ENCODE assay signal across 24 cellular contexts in genomic region chr7:134771889-134772288, GRCh38. TPM values are rescaled to one million over a fixed set of nuclear protein-coding genes. Genes with fewer than 3 reads are reported as not detected.
"Had no signal": no experiment of that assay in that cellular context is flagged by ENCODE, and none has a peak within 500 bp of the region (broad histone marks: within the 10 kb centered on the region; RNA-seq: fewer than 3 reads in every experiment).

No MANE protein-coding gene starts in this region.

- H3K4me3 ChIP-seq: cardiac muscle cell, left ventricle myocardium inferior, sigmoid colon, testis, vagina had no signal

- H3K4me1 ChIP-seq: testis, vagina had no signal

- H3K36me3 ChIP-seq: cardiac muscle cell, left ventricle myocardium inferior, sigmoid colon, vagina had no signal

- ATAC-seq: natural killer cell had no signal

- DNase-seq: activated B cell treated with CpG ODN at 0.5 μM for 24 hours; activated CD4-positive, alpha-beta memory T cell treated with anti-CD3 and anti-CD28 coated beads for 36 hours; activated CD4-positive, alpha-beta T cell treated with anti-CD3 and anti-CD28 coated beads for 48 hours; activated effector memory CD4-positive, alpha-beta T cell treated with Interleukin-2 at 50 U/mL for 16 hours; activated naive CD4-positive, alpha-beta T cell treated with anti-CD3 and anti-CD28 coated beads for 36 hours; activated naive CD8-positive, alpha-beta T cell treated with anti-CD3 and anti-CD28 coated beads, Interleukin-2, amount 10 ng/mL, durations not matched to agents 7 days and 5 days; activated T-cell treated with anti-CD3 and anti-CD28 coated beads, Interleukin-2, amount 50 U/mL, for 48 hours; amniotic stem cell; cortex of kidney; erythroblast; foreskin fibroblast; immature natural killer cell; left ventricle myocardium inferior; midbrain; natural killer cell; retina; sigmoid colon; stimulated activated CD4-positive, alpha-beta T cell treated with anti-CD3 and anti-CD28 coated beads, Interleukin-2, amount 100 ng/mL, for 48 hours; stimulated activated CD8-positive, alpha-beta memory T cell treated with anti-CD3 and anti-CD28 coated beads, Interleukin-4, amount 100 ng/mL, for 48 hours; stimulated activated naive CD4-positive, alpha-beta T cell; T-helper 9 cell; testis had no signal

- H3K27ac ChIP-seq: cardiac muscle cell, left ventricle myocardium inferior, sigmoid colon, testis, vagina had no signal

- H3K27me3 ChIP-seq: cardiac muscle cell, sigmoid colon, testis, vagina had no signal

- H3K9me3 ChIP-seq: left ventricle myocardium inferior, sigmoid colon, testis, vagina had no signal

RNA-seq across cellular contexts. Expression of gene CALD1, which starts 7.5 kb away (rescaled TPM):
- total RNA-seq: activated naive CD8-positive, alpha-beta T cell treated with anti-CD3 and anti-CD28 coated beads, Interleukin-2, amount 10 ng/mL, durations not matched to agents 7 days and 5 days had no signal
